In genomic region chr7:98283127-98283886, GRCh38 we compare ENCODE assay signal across 8 cellular contexts. TPM values are rescaled to one million over a fixed set of nuclear protein-coding genes. Genes with fewer than 3 reads are reported as not detected.
A peak's percentile ranks its signal among the peaks of the same experiment; 100 is the strongest.
DNase-seq lines count a peak whose midpoint lies in the region; ATAC-seq and TF ChIP-seq lines count a peak whose summit lies in the region.

No MANE protein-coding gene starts in this region.

- H3K27me3 ChIP-seq in adipocyte (replicated peaks; ENCODE audit: control insufficient read depth, insufficient read depth, low read length) (no peaks in the 10 kb centered on the region), iPS-20b (ENCODE audit: insufficient read depth, low read length) (no peaks in the 10 kb centered on the region; the same call in 1 of the 2 replicates), spleen (replicated peaks in 1 of 7) (no peaks in the 10 kb centered on the region)

- TF ChIP-seq CTCF in spleen (IDR thresholded peaks at IDR 0.05 in 8 of 11, conservative IDR thresholded peaks at IDR 0.05 in 3 of 11): no peak

- no peaks in the 10 kb centered on the region for H3K27me3 Mint-ChIP-seq in activated naive CD4-positive, alpha-beta T cell treated with anti-CD3 and anti-CD28 coated beads, Interleukin-2, amount 10 ng/mL, durations not matched to agents 7 days and 5 days

- no peak for ATAC-seq in HG03432 (IDR thresholded peaks at IDR 0.05; ENCODE audit: unreplicated experiment)

- DNase-seq in activated naive CD4-positive, alpha-beta T cell treated with anti-CD3 and anti-CD28 coated beads, Interleukin-2, amount 10 ng/mL, durations not matched to agents 7 days and 5 days: no peak
- DNase-seq in activated naive CD4-positive, alpha-beta T cell (lab: John Stamatoyannopoulos, UW): no peak
- DNase-seq in adipocyte (ENCODE audit: low read depth): peak; percentile 69
- DNase-seq in spleen: peak; percentile 85
- no peak for DNase-seq in DMS114 treated with DMSO at 0.1 percent for 48 hours (lab: John Stamatoyannopoulos, UW; ENCODE audit: unreplicated experiment)
- no peak for DNase-seq in inferior parietal cortex (ENCODE audit: extremely low spot score)

- no peaks in the 10 kb centered on the region for H3K9me3 Mint-ChIP-seq in activated naive CD4-positive, alpha-beta T cell treated with anti-CD3 and anti-CD28 coated beads, Interleukin-2, amount 10 ng/mL, durations not matched to agents 7 days and 5 days

- H3K27ac ChIP-seq in iPS-20b (ENCODE audit: low read length): no peak overlapping the region
- H3K27ac ChIP-seq in spleen: peak overlapping the region; percentile 27 to 98 (median 94)

- CTCF ChIA-PET in activated naive CD4-positive, alpha-beta T cell treated with anti-CD3 and anti-CD28 coated beads, Interleukin-2, amount 10 ng/mL, durations not matched to agents 7 days and 5 days (lab: Charles Lee): no interaction called here

- intact Hi-C loops in spleen (cut with DNase I; ENCODE audit: low total_unique reads): no loop called here

- H3K36me3 Mint-ChIP-seq in activated naive CD4-positive, alpha-beta T cell treated with anti-CD3 and anti-CD28 coated beads, Interleukin-2, amount 10 ng/mL, durations not matched to agents 7 days and 5 days: peaks cover 9% of the 10 kb centered on the region

- peak overlapping the region; percentile 91 for H3K4me3 ChIP-seq in adipocyte (ENCODE audit: low read length)
- peak overlapping the region; percentile 76; the same call in 1 of the 2 replicates for H3K4me3 ChIP-seq in iPS-20b (ENCODE audit: low read length)
- peak overlapping the region; percentile 60 to 94 (median 80) for H3K4me3 ChIP-seq in spleen

- H3K9me3 ChIP-seq in adipocyte (ENCODE audit: control insufficient read depth, low read length): no peaks in the 10 kb centered on the region
- no peaks in the 10 kb centered on the region for H3K9me3 ChIP-seq in iPS-20b (ENCODE audit: insufficient read depth, low read depth, low read length)
- no peaks in the 10 kb centered on the region for H3K9me3 ChIP-seq in spleen

- H3K36me3 ChIP-seq in adipocyte (ENCODE audit: control insufficient read depth, insufficient read depth, low read length, severe bottlenecking) (peaks cover 13% of the 10 kb centered on the region), iPS-20b (ENCODE audit: insufficient read depth, low read depth, low read length) (peaks cover 10% of the 10 kb centered on the region; the same call in 1 of the 2 replicates), spleen (peaks cover 0 to 55% (median 2%) of the 10 kb centered on the region in 6 donors)

- peak in 1 of 3 donors; percentile 28 for TF ChIP-seq POLR2A in spleen (IDR thresholded peaks at IDR 0.05)

- peak overlapping the region; percentile 82 for H3K4me3 Mint-ChIP-seq in activated naive CD4-positive, alpha-beta T cell treated with anti-CD3 and anti-CD28 coated beads, Interleukin-2, amount 10 ng/mL, durations not matched to agents 7 days and 5 days

- H3K27ac Mint-ChIP-seq in activated naive CD4-positive, alpha-beta T cell treated with anti-CD3 and anti-CD28 coated beads, Interleukin-2, amount 10 ng/mL, durations not matched to agents 7 days and 5 days: peak overlapping the region; percentile 33

- H3K4me1 ChIP-seq in adipocyte (ENCODE audit: control insufficient read depth, insufficient read depth, low read length): peaks cover 51% of the 10 kb centered on the region
- peaks cover 7% of the 10 kb centered on the region; the same call in 1 of the 2 replicates for H3K4me1 ChIP-seq in iPS-20b (ENCODE audit: insufficient read depth, low read length)
- H3K4me1 ChIP-seq in spleen: peaks cover 49 to 77% (median 69%) of the 10 kb centered on the region in 6 donors

- H3K9ac ChIP-seq in adipocyte (ENCODE audit: low read length): peak overlapping the region; percentile 93
- no peak overlapping the region for H3K9ac ChIP-seq in iPS-20b (ENCODE audit: low read depth, low read length)

- H3K4me1 Mint-ChIP-seq in activated naive CD4-positive, alpha-beta T cell treated with anti-CD3 and anti-CD28 coated beads, Interleukin-2, amount 10 ng/mL, durations not matched to agents 7 days and 5 days: peaks cover 30% of the 10 kb centered on the region

- WGBS in spleen, 5 donors: 38 to 59% (median 48%) methylated on average over 12 to 19 of the region's 19 CpGs

RNA-seq across cellular contexts. Expression of gene BRI3, which starts 1.8 kb away (rescaled TPM):
- total RNA-seq in spleen: 100 to 1,000 TPM in 4 of 7 donors, 10 to 100 TPM in 3; 59.3 to 264 (median 191) TPM
- polyA plus RNA-seq in spleen: 100 to 1,000 TPM in 2 of 3 donors, 10 to 100 TPM in 1; 100.0 to 229 (median 164) TPM

RNA-seq across cellular contexts. Expression of gene TECPR1, which starts 31.3 kb away (rescaled TPM):
- total RNA-seq in spleen: 10 to 100 TPM; 19.0 to 86.4 (median 46.1) TPM
- polyA plus RNA-seq in spleen: 10 to 100 TPM in 2 of 3 donors, 1 to 10 TPM in 1; 8.4 to 26.1 (median 14.3) TPM

Comparison
In these comparisons a context has a peak if more than half of its experiments do, and no peak if none do; other contexts are left out.
1. DNase-seq: peak in adipocyte (single experiment) and spleen (single experiment); none in activated naive CD4-positive, alpha-beta T cell treated with anti-CD3 and anti-CD28 coated beads, Interleukin-2, amount 10 ng/mL, durations not matched to agents 7 days and 5 days (single experiment), activated naive CD4-positive, alpha-beta T cell (0 of 4), DMS114 treated with DMSO at 0.1 percent for 48 hours (single experiment) and inferior parietal cortex (single experiment).
2. Peak in every context shown above with its lines, with median percentiles within 50 percentile points of each other: H3K4me3 ChIP-seq.